8 cellular contexts compared by ENCODE assay signal in the genomic region with DNA sequence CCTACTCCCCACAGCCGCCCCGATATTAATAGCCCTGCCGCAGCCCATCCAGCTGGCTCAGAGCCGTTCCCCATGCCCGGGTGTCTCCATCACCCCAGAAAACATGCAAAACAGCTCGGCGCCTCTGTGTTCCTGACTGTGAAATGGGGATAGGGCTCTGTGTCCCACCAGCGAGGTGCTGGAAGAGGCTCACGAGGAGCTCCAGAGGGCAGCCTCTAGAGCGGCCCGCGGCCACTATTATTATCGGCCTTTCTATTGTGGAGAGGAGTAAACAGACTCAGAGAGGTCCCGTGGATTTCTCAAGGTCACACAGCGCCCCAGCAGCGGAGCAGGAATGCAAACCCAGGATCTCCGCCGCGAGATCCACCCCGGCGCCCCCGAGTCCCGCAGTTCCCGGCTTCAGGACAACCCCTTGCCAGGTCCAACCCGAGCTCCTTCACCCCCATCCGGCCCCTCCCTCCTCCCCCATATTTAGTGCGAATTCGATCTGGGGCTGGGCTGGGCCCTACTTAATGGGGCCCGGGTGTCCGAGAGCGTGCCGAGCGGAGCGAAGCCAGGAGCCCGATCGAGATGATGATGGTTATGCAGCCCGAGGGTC. TPM values are rescaled to one million over a fixed set of nuclear protein-coding genes. Genes with fewer than 3 reads are reported as not detected.
DNase-seq lines count a peak whose midpoint lies in the region; ATAC-seq, FAIRE-seq and TF ChIP-seq lines count a peak whose summit lies in the region.

Gene ACTN3, plus strand, starts transcription at position 536 of the 598 bp plus-strand sequence. Its CDS starts 35 bp downstream, at position 571.

- no peak for TF ChIP-seq RAD21 in HepG2 (CRISPR knock-in tag; IDR thresholded peaks at IDR 0.05)

- H3K9ac ChIP-seq in BLaER1 (peak within 1 kb of the TSS; percentile 96), HUES6 (ENCODE audit: low read length) (peak within 1 kb of the TSS; percentile 72), HepG2 (ENCODE audit: insufficient read depth, low read depth, low read length) (peak within 1 kb of the TSS; percentile 79)

- 4% methylated on average over 21 of the region's 37 CpGs for WGBS in HepG2 (ENCODE audit: low lambda C conversion rate)
- 9% methylated on average over 30 of the region's 37 CpGs; no CpG with 5 or more reads in 1 of the 2 donors for WGBS in transverse colon (ENCODE audit: low coverage in 1 of 2), 2 donors

- peaks cover 39% of the 10 kb centered on the region for H3K4me1 Mint-ChIP-seq in MCF 10A (ENCODE audit: insufficient read depth, unreplicated experiment)

- peak within 1 kb of the TSS; percentile 78 for H3K4me3 Mint-ChIP-seq in MCF 10A (ENCODE audit: unreplicated experiment)

- DNase-seq in MCF 10A (ENCODE audit: unreplicated experiment) (peak; percentile 33), HepG2 (ENCODE audit: low spot score) (peak; percentile 17), transverse colon (peak; percentile 40), NCI-H345 treated with DMSO at 0.1 percent for 48 hours (lab: John Stamatoyannopoulos, UW; ENCODE audit: unreplicated experiment) (no peak)
- DNase-seq in effector CD8-positive, alpha-beta T cell (lab: John Stamatoyannopoulos, UW): no peak

- H4K20me1 ChIP-seq in BLaER1 (no peaks in the 10 kb centered on the region), HepG2 (ENCODE audit: insufficient read depth, low read length) (no peaks in the 10 kb centered on the region)

- H3K27ac ChIP-seq in BLaER1 (peak within 1 kb of the TSS; percentile 95), HUES6 (ENCODE audit: low read depth, low read length) (peak within 1 kb of the TSS; percentile 42; the same call in 1 of the 2 replicates), HepG2 (ENCODE audit: extremely low read length, insufficient read depth, low read length) (peak within 1 kb of the TSS; percentile 53), transverse colon (peak within 1 kb of the TSS; percentile 78 to 88 (median 86))

- TF ChIP-seq EP300 in HepG2 (IDR thresholded peaks at IDR 0.05; ENCODE audit: low read depth in 2 of 2, low read length in 2 of 2): no peak
- no peak for TF ChIP-seq EP300 in HepG2 (CRISPR knock-in tag; IDR thresholded peaks at IDR 0.05; ENCODE audit: borderline replicate concordance)
- TF ChIP-seq EP300 in transverse colon (IDR thresholded peaks at IDR 0.05; ENCODE audit: low read depth): no peak

- no peaks in the 10 kb centered on the region for H3K79me2 ChIP-seq in HepG2 (ENCODE audit: insufficient read depth, low read length)

- H3K27me3 Mint-ChIP-seq in MCF 10A (ENCODE audit: insufficient read depth, unreplicated experiment): peaks cover 15% of the 10 kb centered on the region

- H3K9me3 ChIP-seq in BLaER1 (no peaks in the 10 kb centered on the region), HUES6 (ENCODE audit: control insufficient read depth, insufficient read depth, low read depth, low read length) (no peaks in the 10 kb centered on the region), HepG2 (ENCODE audit: low read length) (no peaks in the 10 kb centered on the region), transverse colon (no peaks in the 10 kb centered on the region)

- no peak for TF ChIP-seq POLR2A in HepG2 (IDR thresholded peaks at IDR 0.05; ENCODE audit: insufficient read depth in 1 of 2, low read depth in 2 of 2, low read length in 2 of 2)
- no peak for TF ChIP-seq POLR2A in transverse colon (IDR thresholded peaks at IDR 0.05)

- peak within 1 kb of the TSS; percentile 92 for H3K27ac Mint-ChIP-seq in MCF 10A (ENCODE audit: low read depth, unreplicated experiment)

- POLR2A ChIA-PET in MCF 10A (lab: Yijun Ruan, JAX): interaction anchor here (0.6 to 2.8 kb wide), 18 partner anchors 11 to 197 kb away, joined by 3 to 33 read pairs (median 4); partner anchors contain the start of genes BBS1, CCDC87, CCS and CTSF
- POLR2A ChIA-PET in HepG2 (lab: Yijun Ruan, JAX): interaction anchor here (0.9 to 2.9 kb wide), 9 partner anchors 36 to 131 kb away, joined by 5 to 17 read pairs (median 8); partner anchors contain the start of genes BBS1, CCDC87, CCS and DPP3

- H3K36me3 ChIP-seq in BLaER1 (peaks cover 19% of the 10 kb centered on the region), HUES6 (ENCODE audit: control insufficient read depth, insufficient read depth, low read length) (peaks cover 18% of the 10 kb centered on the region), HepG2 (replicated peaks in 1 of 2; ENCODE audit: control insufficient read depth in 1 of 2, insufficient read depth in 2 of 2, low read length in 2 of 2) (no peaks in the 10 kb centered on the region), transverse colon (no peaks in the 10 kb centered on the region)

- TF ChIP-seq CTCF in MCF 10A (IDR thresholded peaks at IDR 0.05; ENCODE audit: unreplicated experiment) (no peak), HepG2 (CRISPR knock-in tag; IDR thresholded peaks at IDR 0.05) (no peak), transverse colon (IDR thresholded peaks at IDR 0.05) (no peak)

- peak within 1 kb of the TSS; percentile 99 for H3K4me3 ChIP-seq in BLaER1
- H3K4me3 ChIP-seq in HUES6 (ENCODE audit: low read depth, low read length): peak within 1 kb of the TSS; percentile 85
- peak within 1 kb of the TSS; percentile 69 to 93 (median 83) for H3K4me3 ChIP-seq in HepG2 (replicated peaks in 1 of 3; ENCODE audit: insufficient read depth in 1 of 3, low read depth in 2 of 3, low read length in 3 of 3)
- peak within 1 kb of the TSS; percentile 48 to 92 (median 76) for H3K4me3 ChIP-seq in transverse colon

- no peak within 1 kb of the TSS for H2AFZ ChIP-seq in HepG2 (ENCODE audit: low read length)

- H3K27me3 ChIP-seq in BLaER1 (no peaks in the 10 kb centered on the region), HUES6 (ENCODE audit: control insufficient read depth, insufficient read depth, low read length) (no peaks in the 10 kb centered on the region), HepG2 (ENCODE audit: control insufficient read depth in 1 of 2, insufficient read depth in 2 of 2, low read length in 2 of 2) (peaks cover 2 to 11% of the 10 kb centered on the region in 2 experiments; a peak in 4 of 5 replicates), transverse colon (peaks cover 11% of the 10 kb centered on the region)

- no peak for FAIRE-seq in HepG2 (lab: Jason Lieb, UNC)

- H3K36me3 Mint-ChIP-seq in MCF 10A (ENCODE audit: insufficient read depth, unreplicated experiment): peaks cover 16% of the 10 kb centered on the region

- H3K4me1 ChIP-seq in BLaER1 (peaks cover 46% of the 10 kb centered on the region), HUES6 (ENCODE audit: control insufficient read depth, insufficient read depth, low read length) (peaks cover 33% of the 10 kb centered on the region), HepG2 (ENCODE audit: insufficient read depth, low read length) (peaks cover 44% of the 10 kb centered on the region), transverse colon (peaks cover 6 to 30% (median 19%) of the 10 kb centered on the region in 4 donors)

- ATAC-seq in HepG2: peak; percentile 8
- no peak for ATAC-seq in GM19463 (IDR thresholded peaks at IDR 0.05; ENCODE audit: unreplicated experiment)

- CTCF ChIA-PET in MCF 10A (lab: Yijun Ruan, JAX): interaction anchor here (0.6 kb wide), 1 partner anchor 78 kb away, joined by 3 read pairs; no protein-coding TSS in a partner anchor
- CTCF ChIA-PET in HepG2 (lab: Yijun Ruan, JAX; ENCODE audit: low intra/inter-chr PET ratio, low total read pairs): no interaction called here

- no TSS peak for BruUV-seq in MCF 10A (replicated peaks; lab: Mats Ljungman, UMichigan)
- no TSS peak for BruUV-seq in HepG2 (replicated peaks; lab: Mats Ljungman, UMichigan)

- intact Hi-C loops in MCF 10A (cut with micrococcal nuclease): loop anchor here (1.0 kb wide), 1 partner anchor 132 kb away; no protein-coding TSS in a partner anchor
- intact Hi-C loops in HepG2 (cut with micrococcal nuclease; ENCODE audit: unreplicated experiment): loop anchor here (1.0 kb wide), 1 partner anchor 66 kb away; the partner anchor contains the start of gene DPP3
- intact Hi-C loops in transverse colon (cut with DNase I; ENCODE audit: low total_unique reads): no loop called here

- no peaks in the 10 kb centered on the region for H3K9me3 Mint-ChIP-seq in MCF 10A (ENCODE audit: unreplicated experiment)

- in situ Hi-C loops in HepG2 (cut with HindIII; ENCODE audit: extremely low pct_ligation_motif_present, low pct_unique_long_range_greater_than_20kb) (no loop called here), transverse colon (cut with MboI; ENCODE audit: low pct_ligation_motif_present in 1 of 4, low pct_unique_long_range_greater_than_20kb in 1 of 4, low sequenced_read_pairs in 3 of 4) (no loop called here)

- H3K4me2 ChIP-seq in BLaER1: peak within 1 kb of the TSS; percentile 96
- H3K4me2 ChIP-seq in HepG2 (ENCODE audit: low read depth, low read length): peak within 1 kb of the TSS; percentile 97

TF ChIP-seq in HepG2, 621 proteins besides CTCF, POLR2A, EP300 and RAD21 (continues in another document):
- TF ChIP-seq ZNF224 (CRISPR knock-in tag; IDR thresholded peaks at IDR 0.05) (0 out of 2 replicates have a peak, but pooled peaks have one; percentile 30), SSRP1 (CRISPR knock-in tag; IDR thresholded peaks at IDR 0.05) (no peak), ZMYM3 (CRISPR knock-in tag; IDR thresholded peaks at IDR 0.05) (peak; percentile 99)

RNA-seq across cellular contexts. Expression of gene ACTN3, which starts in this region (rescaled TPM):
- not detected in 2 replicates for total RNA-seq in MCF 10A (2022)
- total RNA-seq in HepG2 (2016; rRNA removed; fragmentation: Illumina TruSeq; extraction: Trizol): 0.04 TPM in 1 of 2 replicates, not detected in the other
- total RNA-seq in HepG2 (2016; cell fraction: cytosol; rRNA removed; fragmentation: Illumina TruSeq; extraction: Trizol; ENCODE audit: low read depth): not detected in 2 replicates
- not detected in 2 replicates for total RNA-seq in HepG2 (2016; cell fraction: insoluble cytoplasmic fraction; rRNA removed; fragmentation: Illumina TruSeq; extraction: Trizol)
- not detected in 2 replicates for total RNA-seq in HepG2 (2016; cell fraction: membrane; rRNA removed; fragmentation: Illumina TruSeq; extraction: Trizol)
- total RNA-seq in HepG2 (2016; cell fraction: nucleus; rRNA removed; fragmentation: Illumina TruSeq; extraction: Trizol): not detected in 2 replicates
- 0.07 and 0.09 TPM in 2 replicates for polyA plus RNA-seq in HepG2 (2011; rRNA removed)
- 0.01 and 0.03 TPM in 2 replicates for polyA plus RNA-seq in HepG2 (2011; cell fraction: cytosol; rRNA removed)
- polyA plus RNA-seq in HepG2 (2011; cell fraction: nucleus; rRNA removed): 0.85 and 1.2 TPM in 2 replicates
- polyA plus RNA-seq in HepG2 (2012): 0.07 and 0.21 TPM in 2 replicates
- polyA plus RNA-seq in HepG2 (2016; cell fraction: cytosol; fragmentation: Illumina TruSeq; extraction: Trizol; ENCODE audit: low read depth): not detected in 2 replicates
- polyA plus RNA-seq in HepG2 (2016; cell fraction: insoluble cytoplasmic fraction; fragmentation: Illumina TruSeq; extraction: Trizol; ENCODE audit: low read depth): not detected in 2 replicates
- polyA plus RNA-seq in HepG2 (2016; cell fraction: membrane; fragmentation: Illumina TruSeq; extraction: Trizol; ENCODE audit: low read depth): not detected in 2 replicates
- polyA plus RNA-seq in HepG2 (2016; cell fraction: nucleus; fragmentation: Illumina TruSeq; extraction: Trizol; ENCODE audit: insufficient read depth, low read depth): 0.15 and 0.25 TPM in 2 replicates
- polyA minus RNA-seq in HepG2 (2011; rRNA and poly(A)+ RNA removed; ENCODE audit: low replicate concordance): not detected in 2 replicates
- polyA minus RNA-seq in HepG2 (2011; cell fraction: cytosol; rRNA and poly(A)+ RNA removed): not detected in 2 replicates
- 0.25 TPM in 1 of 2 replicates, not detected in the other for polyA minus RNA-seq in HepG2 (2011; cell fraction: nucleus; rRNA and poly(A)+ RNA removed)
- not detected for total RNA-seq in transverse colon

Comparison
In these comparisons a context has a peak if more than half of its experiments do, and no peak if none do; other contexts are left out.
1. Peak in DNase-seq in MCF 10A; RNA of the gene not detected or under 1 TPM.
2. Peak in DNase-seq, H3K4me3 ChIP-seq and H3K27ac ChIP-seq in transverse colon; RNA of the gene not detected or under 1 TPM.
3. H3K27ac ChIP-seq: peak in every context shown above with its lines; median percentile 95 in BLaER1; 86 in transverse colon; 53 in HepG2; 42 in HUES6.